In genomic region chr15:39273805-39274411, GRCh38 we compare ENCODE assay signal across 14 cellular contexts.
A peak's percentile ranks its signal among the peaks of the same experiment; 100 is the strongest.
DNase-seq lines count a peak whose midpoint lies in the region; ATAC-seq and TF ChIP-seq lines count a peak whose summit lies in the region.
"Had no signal": no experiment of that assay in that cellular context is flagged by ENCODE, and none has a peak within 500 bp of the region (broad histone marks: within the 10 kb centered on the region; RNA-seq: fewer than 3 reads in every experiment).

No MANE protein-coding gene starts in this region.

- 38 to 49% methylated on average over 3 of the region's 3 CpGs for WGBS in tibial nerve, 2 donors

- H3K27me3 ChIP-seq in tibial nerve: no peaks in the 10 kb centered on the region
- H3K27me3 ChIP-seq: breast epithelium, Peyer's patch had no signal

- H3K27me3 Mint-ChIP-seq in MCF 10A (ENCODE audit: insufficient read depth, unreplicated experiment) (no peaks in the 10 kb centered on the region), T-helper 17 cell (peaks cover 38% of the 10 kb centered on the region)
- H3K27me3 Mint-ChIP-seq in activated naive CD4-positive, alpha-beta T cell treated with anti-CD3 and anti-CD28 coated beads for 36 hours (ENCODE audit: low read depth): peaks cover 4% of the 10 kb centered on the region

- ATAC-seq in mucosa of descending colon: peak; percentile 59
- ATAC-seq in T-helper 17 cell: no peak

- H3K27ac Mint-ChIP-seq in MCF 10A (ENCODE audit: low read depth, unreplicated experiment) (peak overlapping the region; percentile 12), T-helper 17 cell (no peak overlapping the region)
- H3K27ac Mint-ChIP-seq in activated naive CD4-positive, alpha-beta T cell treated with anti-CD3 and anti-CD28 coated beads for 36 hours: no peak overlapping the region
- H3K27ac Mint-ChIP-seq: CD4-positive, CD25-positive, alpha-beta regulatory T cell had no signal

- DNase-seq in DMS53 treated with DMSO at 0.1 percent for 48 hours (lab: John Stamatoyannopoulos, UW; ENCODE audit: unreplicated experiment) (peak; percentile 94), NCI-H2029 (lab: John Stamatoyannopoulos, UW) (peak; percentile 86), MCF 10A (ENCODE audit: unreplicated experiment) (peak; percentile 47), mucosa of descending colon (peak in 1 of 3 donors; percentile 41), AG08396 (ENCODE audit: low spot score) (no peak), tibial nerve (ENCODE audit: low spot score in 2 of 2) (no peak), T-helper 17 cell (no peak)
- DNase-seq in activated naive CD4-positive, alpha-beta T cell treated with anti-CD3 and anti-CD28 coated beads for 36 hours: no peak
- DNase-seq: activated T-cell treated with anti-CD3 and anti-CD28 coated beads, Interleukin-2, amount 50 U/mL, for 1 hour; CD4-positive, CD25-positive, alpha-beta regulatory T cell; occipital lobe; Peyer's patch had no signal

- H3K36me3 ChIP-seq in mucosa of descending colon (ENCODE audit: low read depth) (no peaks in the 10 kb centered on the region), tibial nerve (no peaks in the 10 kb centered on the region)
- H3K36me3 ChIP-seq: breast epithelium, Peyer's patch, thoracic aorta had no signal

- H3K4me3 Mint-ChIP-seq in MCF 10A (ENCODE audit: unreplicated experiment) (no peak overlapping the region), T-helper 17 cell (no peak overlapping the region)
- no peak overlapping the region for H3K4me3 Mint-ChIP-seq in activated naive CD4-positive, alpha-beta T cell treated with anti-CD3 and anti-CD28 coated beads for 36 hours
- H3K4me3 Mint-ChIP-seq: CD4-positive, CD25-positive, alpha-beta regulatory T cell had no signal

- H3K4me1 ChIP-seq in mucosa of descending colon (ENCODE audit: low read depth) (no peaks in the 10 kb centered on the region), tibial nerve (peaks cover 0 to 22% (median 3%) of the 10 kb centered on the region in 4 donors)
- H3K4me1 ChIP-seq: breast epithelium, Peyer's patch had no signal

- CTCF ChIA-PET in MCF 10A (lab: Yijun Ruan, JAX): no interaction called here
- CTCF ChIA-PET in activated naive CD4-positive, alpha-beta T cell treated with anti-CD3 and anti-CD28 coated beads for 36 hours (lab: Charles Lee): no interaction called here

- intact Hi-C loops in MCF 10A (cut with micrococcal nuclease) (no loop called here), mucosa of descending colon (cut with DNase I, micrococcal nuclease) (no loop called here)
- intact Hi-C loops in activated naive CD4-positive, alpha-beta T cell treated with anti-CD3 and anti-CD28 coated beads for 36 hours (cut with micrococcal nuclease): no loop called here

- H3K4me3 ChIP-seq in mucosa of descending colon (no peak overlapping the region), tibial nerve (no peak overlapping the region)
- H3K4me3 ChIP-seq: breast epithelium, Peyer's patch, thoracic aorta had no signal

- BruUV-seq in MCF 10A (replicated peaks; lab: Mats Ljungman, UMichigan): no TSS peak

- peaks cover 7% of the 10 kb centered on the region for H3K9me3 Mint-ChIP-seq in MCF 10A (ENCODE audit: unreplicated experiment)
- peaks cover 4% of the 10 kb centered on the region for H3K9me3 Mint-ChIP-seq in activated naive CD4-positive, alpha-beta T cell treated with anti-CD3 and anti-CD28 coated beads for 36 hours

- no peak for TF ChIP-seq EP300 in tibial nerve (IDR thresholded peaks at IDR 0.05)

- H3K9me3 ChIP-seq in mucosa of descending colon (no peaks in the 10 kb centered on the region), tibial nerve (no peaks in the 10 kb centered on the region), T-helper 17 cell (ENCODE audit: control insufficient read depth, low read length, poor library complexity, severe bottlenecking) (no peaks in the 10 kb centered on the region)
- H3K9me3 ChIP-seq: breast epithelium, Peyer's patch, thoracic aorta had no signal

- POLR2A ChIA-PET in MCF 10A (lab: Yijun Ruan, JAX): no interaction called here

- H3K36me3 Mint-ChIP-seq in MCF 10A (ENCODE audit: insufficient read depth, unreplicated experiment) (no peaks in the 10 kb centered on the region), T-helper 17 cell (ENCODE audit: low read depth) (no peaks in the 10 kb centered on the region)
- H3K36me3 Mint-ChIP-seq in activated naive CD4-positive, alpha-beta T cell treated with anti-CD3 and anti-CD28 coated beads for 36 hours (ENCODE audit: low read depth): no peaks in the 10 kb centered on the region
- H3K36me3 Mint-ChIP-seq: CD4-positive, CD25-positive, alpha-beta regulatory T cell had no signal

- TF ChIP-seq CTCF in MCF 10A (IDR thresholded peaks at IDR 0.05; ENCODE audit: unreplicated experiment) (no peak), mucosa of descending colon (IDR thresholded peaks at IDR 0.05) (no peak), tibial nerve (IDR thresholded peaks at IDR 0.05) (no peak)

- no peak overlapping the region for H3K27ac ChIP-seq in tibial nerve
- H3K27ac ChIP-seq: breast epithelium, Peyer's patch, thoracic aorta had no signal

- peaks cover 18% of the 10 kb centered on the region for H3K4me1 Mint-ChIP-seq in MCF 10A (ENCODE audit: insufficient read depth, unreplicated experiment)
- no peaks in the 10 kb centered on the region for H3K4me1 Mint-ChIP-seq in activated naive CD4-positive, alpha-beta T cell treated with anti-CD3 and anti-CD28 coated beads for 36 hours (ENCODE audit: low read depth)
- H3K4me1 Mint-ChIP-seq in T-helper 17 cell: no peaks in the 10 kb centered on the region
- H3K4me1 Mint-ChIP-seq: CD4-positive, CD25-positive, alpha-beta regulatory T cell had no signal

- TF ChIP-seq POLR2A in tibial nerve (IDR thresholded peaks at IDR 0.05): no peak

Comparison
In these comparisons a context has a peak if more than half of its experiments do, and no peak if none do; other contexts are left out.
1. DNase-seq: peak in DMS53 treated with DMSO at 0.1 percent for 48 hours (single experiment), NCI-H2029 (single experiment) and MCF 10A (single experiment); none in AG08396 (single experiment), tibial nerve (0 of 2), activated naive CD4-positive, alpha-beta T cell treated with anti-CD3 and anti-CD28 coated beads for 36 hours (single experiment) and T-helper 17 cell (0 of 3).